24 cellular contexts compared by ENCODE assay signal in the genomic region with DNA sequence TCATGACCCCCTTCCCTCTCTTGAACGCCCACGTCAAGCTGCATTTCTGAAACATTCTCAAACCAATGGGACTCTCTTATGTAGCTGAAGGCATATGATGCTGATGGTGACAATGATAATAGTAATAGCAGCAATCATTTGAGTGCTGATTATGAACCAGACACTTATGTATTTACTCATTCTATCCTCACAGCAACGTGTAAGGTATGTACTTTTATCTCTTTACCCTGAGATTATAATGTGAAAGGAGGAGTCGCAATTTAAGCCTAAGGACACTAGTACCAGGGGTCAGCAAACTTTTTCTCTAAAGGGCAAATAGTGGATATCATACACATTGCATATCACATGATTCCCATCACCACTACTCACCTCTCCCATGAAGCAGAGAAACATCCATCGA.
"Had no signal": no experiment of that assay in that cellular context is flagged by ENCODE, and none has a peak within 500 bp of the region (broad histone marks: within the 10 kb centered on the region; RNA-seq: fewer than 3 reads in every experiment).

No MANE protein-coding gene starts in this region.

- H3K4me3 Mint-ChIP-seq: dendritic cell treated with granulocyte-macrophage colony-stimulating factor and Interleukin-4, amounts not matched to agents 40 ng/mL and 50 ng/mL, for 4 days; effector memory CD8-positive, alpha-beta T cell; endodermal cell had no signal

- H3K27me3 Mint-ChIP-seq: dendritic cell treated with granulocyte-macrophage colony-stimulating factor and Interleukin-4, amounts not matched to agents 40 ng/mL and 50 ng/mL, for 4 days; effector memory CD8-positive, alpha-beta T cell had no signal

- H3K9me3 Mint-ChIP-seq: dendritic cell treated with granulocyte-macrophage colony-stimulating factor and Interleukin-4, amounts not matched to agents 40 ng/mL and 50 ng/mL, for 4 days; effector memory CD8-positive, alpha-beta T cell; endodermal cell had no signal

- H3K4me3 ChIP-seq: colonic mucosa, coronary artery, dorsolateral prefrontal cortex, esophagus muscularis mucosa, esophagus squamous epithelium, gastrocnemius medialis, gastroesophageal sphincter, heart left ventricle, heart right ventricle had no signal

- DNase-seq: colonic mucosa; cortex of kidney; dermis blood vessel endothelial cell; dorsolateral prefrontal cortex; effector CD4-positive, alpha-beta T cell; effector CD8-positive, alpha-beta T cell; effector memory CD4-positive, alpha-beta T cell; effector memory CD8-positive, alpha-beta T cell; endodermal cell; erythroblast; esophagus squamous epithelium; foreskin fibroblast; foreskin keratinocyte; foreskin melanocyte; gastrocnemius medialis; glutamatergic neuron; head of caudate nucleus; heart left ventricle; heart right ventricle had no signal

- H3K27ac ChIP-seq: colonic mucosa, coronary artery, dorsolateral prefrontal cortex, epithelial cell of prostate, esophagus muscularis mucosa, esophagus squamous epithelium, foreskin keratinocyte, gastrocnemius medialis, gastroesophageal sphincter, heart left ventricle, heart right ventricle had no signal

- H3K9me3 ChIP-seq: colonic mucosa, esophagus muscularis mucosa, esophagus squamous epithelium, gastrocnemius medialis, gastroesophageal sphincter, heart left ventricle, heart right ventricle had no signal

- H3K4me1 ChIP-seq: colonic mucosa, gastrocnemius medialis had no signal

- H3K27ac Mint-ChIP-seq: dendritic cell treated with granulocyte-macrophage colony-stimulating factor and Interleukin-4, amounts not matched to agents 40 ng/mL and 50 ng/mL, for 4 days; endodermal cell had no signal

- H3K4me1 Mint-ChIP-seq: endodermal cell had no signal

- H3K27me3 ChIP-seq: colonic mucosa, dorsolateral prefrontal cortex, esophagus muscularis mucosa, esophagus squamous epithelium, foreskin keratinocyte, gastrocnemius medialis, gastroesophageal sphincter, heart left ventricle, heart right ventricle had no signal
